Comparison of ENCODE assay signal across 32 cellular contexts in genomic region chr1:187942986-187943385, GRCh38.
A peak's percentile ranks its signal among the peaks of the same experiment; 100 is the strongest.
DNase-seq lines count a peak whose midpoint lies in the region; ATAC-seq, FAIRE-seq and TF ChIP-seq lines count a peak whose summit lies in the region.
"Had no signal": no experiment of that assay in that cellular context is flagged by ENCODE, and none has a peak within 500 bp of the region (broad histone marks: within the 10 kb centered on the region; RNA-seq: fewer than 3 reads in every experiment).

No MANE protein-coding gene starts in this region.

- H4K5ac ChIP-seq in IMR-90 (ENCODE audit: low read depth, low read length) = no peak overlapping the region

- no peak overlapping the region for H3K23ac ChIP-seq in IMR-90 (ENCODE audit: low read depth, low read length)

- no peak overlapping the region for H4K8ac ChIP-seq in IMR-90 (ENCODE audit: low read depth in 2 of 2, low read length in 2 of 2)

- H2BK20ac ChIP-seq in IMR-90 (ENCODE audit: low read depth, low read length) = no peak overlapping the region

- no peak for ATAC-seq in IMR-90 (ENCODE audit: low read depth)
- ATAC-seq in RWPE2 (ENCODE audit: low read depth) = peak; percentile 54
- ATAC-seq in CD4-positive, alpha-beta T cell (ENCODE audit: poor library complexity) = no peak
- ATAC-seq: activated T-cell treated with anti-CD3 and anti-CD28 coated beads, Interleukin-2, amount 50 U/mL, for 72 hours; CD8-positive, alpha-beta T cell; gastroesophageal sphincter had no signal

- dilution Hi-C loops in IMR-90 (cut with HindIII; ENCODE audit: low sequenced_read_pairs, unreplicated experiment) = no loop called here

- in situ Hi-C loops in IMR-90 (cut with MboI; ENCODE audit: low sequenced_read_pairs) = no loop called here

- 88 to 100% methylated on average over 1 to 2 of the region's 4 CpGs for whole genome bisulfite sequencing in IMR-90 (ENCODE audit: extremely low coverage in 2 of 2, insufficient read length in 1 of 2), 2 experiments

- CTCF ChIA-PET in IMR-90 (lab: Yijun Ruan, JAX) = no interaction called here
- CTCF ChIA-PET in CD4-positive, alpha-beta T cell (lab: Charles Lee) = no interaction called here

- no peak overlapping the region for H3K56ac ChIP-seq in IMR-90 (ENCODE audit: extremely low read depth, insufficient read depth, low read length)

- no peak overlapping the region for H3K4me3 Mint-ChIP-seq in CD4-positive, alpha-beta T cell
- no peak overlapping the region for H3K4me3 Mint-ChIP-seq in activated T-cell treated with anti-CD3 and anti-CD28 coated beads, Interleukin-2, amount 50 U/mL, for 24 hours
- H3K4me3 Mint-ChIP-seq: activated T-cell treated with anti-CD3 and anti-CD28 coated beads, Interleukin-2, amount 50 U/mL, for 72 hours; brain; CD8-positive, alpha-beta T cell; nephron; T-helper 1 cell treated with Interleukin-12 subunit alpha and Interleukin-12 subunit beta and Interleukin-4 antibody, amounts not matched to agents 30 μg/mL and 1 μg/mL, for 36 hours had no signal

- H3K14ac ChIP-seq in IMR-90 (replicated peaks; ENCODE audit: low read depth, low read length) = no peak overlapping the region

- H2BK120ac ChIP-seq in IMR-90 (ENCODE audit: low read depth, low read length) = no peak overlapping the region

- DNase-seq in EL (peak; percentile 19), IMR-90 (peak; percentile 29), RWPE2 (ENCODE audit: low spot score) (no peak), iris pigment epithelial cell (ENCODE audit: low read depth) (peak; percentile 24), frontal cortex (ENCODE audit: low spot score in 2 of 2) (no peak)
- DNase-seq in CD4-positive, alpha-beta T cell = no peak
- no peak for DNase-seq in activated T-cell treated with anti-CD3 and anti-CD28 coated beads, Interleukin-2, amount 50 U/mL, for 24 hours
- DNase-seq: activated CD4-positive, alpha-beta T cell treated with anti-CD3 and anti-CD28 coated beads, Interleukin-2, amount 50 U/mL, for 48 hours; activated CD4-positive, CD25-positive, alpha-beta regulatory T cell treated with anti-CD3 and anti-CD28 coated beads, Interleukin-2, amount 50 U/mL, for 72 hours; activated naive CD4-positive, alpha-beta T cell treated with Interleukin-2 at 50 U/mL for 16 hours; activated T-cell treated with anti-CD3 and anti-CD28 coated beads, Interleukin-2, amount 50 U/mL, for 72 hours; adrenal gland; CD8-positive, alpha-beta T cell; DMS 273 treated with DMSO at 0.1 percent for 48 hours; dorsolateral prefrontal cortex; KG1; MM.1S; NCI-H1436; NCI-H2081; NCI-H345; NCI-H69; sigmoid colon; stimulated activated CD4-positive, alpha-beta T cell treated with anti-CD3 and anti-CD28 coated beads, Interleukin-4, amount 100 ng/mL, for 4 hours; transverse colon had no signal

- peaks cover 4% of the 10 kb centered on the region for H3K9me3 Mint-ChIP-seq in CD4-positive, alpha-beta T cell
- peaks cover 21% of the 10 kb centered on the region for H3K9me3 Mint-ChIP-seq in activated T-cell treated with anti-CD3 and anti-CD28 coated beads, Interleukin-2, amount 50 U/mL, for 24 hours

- no peak overlapping the region; the same call in 1 of the 2 replicates for H3K18ac ChIP-seq in IMR-90 (ENCODE audit: low read depth, low read length)

- H3K27ac ChIP-seq in IMR-90 (ENCODE audit: insufficient read depth, low read length) (no peak overlapping the region), RWPE2 (ENCODE audit: poor library complexity, severe bottlenecking) (peak overlapping the region; percentile 6)
- H3K27ac ChIP-seq in CD4-positive, alpha-beta T cell (ENCODE audit: low read depth, low read length) = no peak overlapping the region
- H3K27ac ChIP-seq: adrenal gland, dorsolateral prefrontal cortex, gastroesophageal sphincter, sigmoid colon, SK-N-MC, transverse colon had no signal

- no peaks in the 10 kb centered on the region for H3K4me1 Mint-ChIP-seq in CD4-positive, alpha-beta T cell (ENCODE audit: low read depth)
- H3K4me1 Mint-ChIP-seq in activated T-cell treated with anti-CD3 and anti-CD28 coated beads, Interleukin-2, amount 50 U/mL, for 24 hours (ENCODE audit: low read depth) = no peaks in the 10 kb centered on the region
- H3K4me1 Mint-ChIP-seq: brain, nephron had no signal

- no peak overlapping the region for H3K27ac Mint-ChIP-seq in CD4-positive, alpha-beta T cell
- H3K27ac Mint-ChIP-seq in activated T-cell treated with anti-CD3 and anti-CD28 coated beads, Interleukin-2, amount 50 U/mL, for 24 hours = no peak overlapping the region
- H3K27ac Mint-ChIP-seq: activated T-cell treated with anti-CD3 and anti-CD28 coated beads, Interleukin-2, amount 50 U/mL, for 72 hours; brain; CD8-positive, alpha-beta T cell; nephron; T-helper 1 cell treated with Interleukin-12 subunit alpha and Interleukin-12 subunit beta and Interleukin-4 antibody, amounts not matched to agents 30 μg/mL and 1 μg/mL, for 36 hours had no signal

- H3K4ac ChIP-seq in IMR-90 (ENCODE audit: low read depth, low read length) = no peak overlapping the region

- H3K27me3 ChIP-seq in IMR-90 (ENCODE audit: control insufficient read depth, insufficient read depth, low read length) = no peaks in the 10 kb centered on the region
- no peaks in the 10 kb centered on the region for H3K27me3 ChIP-seq in RWPE2 (ENCODE audit: insufficient read depth, poor library complexity, severe bottlenecking)
- no peaks in the 10 kb centered on the region for H3K27me3 ChIP-seq in CD4-positive, alpha-beta T cell (ENCODE audit: control insufficient read depth, insufficient read depth, low read length)
- H3K27me3 ChIP-seq: adrenal gland, dorsolateral prefrontal cortex, gastroesophageal sphincter, sigmoid colon, transverse colon had no signal

- H4K20me1 ChIP-seq in IMR-90 (ENCODE audit: insufficient read depth, low read length) = no peaks in the 10 kb centered on the region

- H4K91ac ChIP-seq in IMR-90 (ENCODE audit: insufficient read depth, low read depth, low read length) = no peak overlapping the region

- H3K27me3 Mint-ChIP-seq in CD4-positive, alpha-beta T cell = no peaks in the 10 kb centered on the region
- no peaks in the 10 kb centered on the region for H3K27me3 Mint-ChIP-seq in activated T-cell treated with anti-CD3 and anti-CD28 coated beads, Interleukin-2, amount 50 U/mL, for 24 hours

- POLR2A ChIA-PET in IMR-90 (lab: Charles Lee; ENCODE audit: unreplicated experiment) = no interaction called here
- POLR2A ChIA-PET in CD4-positive, alpha-beta T cell (lab: Charles Lee) = no interaction called here

- H3K4me3 ChIP-seq in IMR-90 (ENCODE audit: insufficient read depth, low read depth, low read length) (no peak overlapping the region), RWPE2 (ENCODE audit: severe bottlenecking) (no peak overlapping the region)
- H3K4me3 ChIP-seq: adrenal gland, dorsolateral prefrontal cortex, gastroesophageal sphincter, GM12878, lung, sigmoid colon, SK-N-MC, transverse colon had no signal

- no peak overlapping the region for H2BK5ac ChIP-seq in IMR-90 (ENCODE audit: low read depth, low read length, poor library complexity, severe bottlenecking)

- no peak overlapping the region for H2AK5ac ChIP-seq in IMR-90 (ENCODE audit: low read depth, low read length)

- FAIRE-seq in frontal cortex (lab: Jason Lieb, UNC) = no peak
- FAIRE-seq: H1 had no signal

- H3K4me1 ChIP-seq in IMR-90 (ENCODE audit: control insufficient read depth, insufficient read depth, low read length) (0 out of 2 replicates have a peak, but pooled peaks cover 4% of the 10 kb centered on the region), RWPE2 (ENCODE audit: insufficient read depth, poor library complexity, severe bottlenecking) (peaks cover 4% of the 10 kb centered on the region)
- H3K4me1 ChIP-seq: adrenal gland, gastroesophageal sphincter, sigmoid colon, transverse colon had no signal

- no peak overlapping the region for H3K9ac ChIP-seq in IMR-90 (ENCODE audit: low read depth, low read length)

- no peak overlapping the region for H2AFZ ChIP-seq in IMR-90 (replicated peaks; ENCODE audit: low read length, poor library complexity)

- no peak overlapping the region for H3K4me2 ChIP-seq in IMR-90 (ENCODE audit: low read depth, low read length)

- H3K9me3 ChIP-seq in IMR-90 (ENCODE audit: control insufficient read depth, insufficient read depth, low read length) (no peaks in the 10 kb centered on the region), RWPE2 (ENCODE audit: severe bottlenecking) (peaks cover 8% of the 10 kb centered on the region)
- peaks cover 4% of the 10 kb centered on the region for H3K9me3 ChIP-seq in CD4-positive, alpha-beta T cell (ENCODE audit: control insufficient read depth, low read length)
- H3K9me3 ChIP-seq: adrenal gland had no signal

- no peaks in the 10 kb centered on the region for H3K79me1 ChIP-seq in IMR-90 (ENCODE audit: low read depth in 1 of 2, low read length in 2 of 2)

- H3K36me3 Mint-ChIP-seq in CD4-positive, alpha-beta T cell (ENCODE audit: low read depth) = no peaks in the 10 kb centered on the region
- no peaks in the 10 kb centered on the region for H3K36me3 Mint-ChIP-seq in activated T-cell treated with anti-CD3 and anti-CD28 coated beads, Interleukin-2, amount 50 U/mL, for 24 hours (ENCODE audit: low read depth)
- H3K36me3 Mint-ChIP-seq: brain; CD8-positive, alpha-beta T cell had no signal

- no peak overlapping the region for H2AK9ac ChIP-seq in IMR-90 (replicated peaks; ENCODE audit: low read depth, low read length, poor library complexity)

- no TSS peak for BruUV-seq in IMR-90 (replicated peaks; lab: Mats Ljungman, UMichigan)

- no peak overlapping the region for H2BK15ac ChIP-seq in IMR-90 (ENCODE audit: low read depth, low read length)

- no peaks in the 10 kb centered on the region for H3K9me1 ChIP-seq in IMR-90 (ENCODE audit: insufficient read depth, low read length)

- H3K36me3 ChIP-seq in IMR-90 (ENCODE audit: control insufficient read depth, insufficient read depth, low read length) (no peaks in the 10 kb centered on the region), RWPE2 (ENCODE audit: low read depth) (no peaks in the 10 kb centered on the region)
- H3K36me3 ChIP-seq: adrenal gland, gastroesophageal sphincter, sigmoid colon, transverse colon had no signal

- intact Hi-C loops in IMR-90 (cut with micrococcal nuclease) = no loop called here
- intact Hi-C loops in CD4-positive, alpha-beta T cell (cut with DNase I, micrococcal nuclease) = no loop called here

- TF ChIP-seq CTCF in IMR-90 (conservative IDR thresholded peaks at IDR 0.05; ENCODE audit: low read depth, low read length) (no peak), RWPE2 (IDR thresholded peaks at IDR 0.05; ENCODE audit: poor library complexity, severe bottlenecking) (no peak)
- TF ChIP-seq CTCF in CD4-positive, alpha-beta T cell (IDR thresholded peaks at IDR 0.05) = no peak

- TF ChIP-seq POLR2A in IMR-90 (IDR thresholded peaks at IDR 0.05; ENCODE audit: low read depth, low read length) = no peak

- no peak for TF ChIP-seq RAD21 in IMR-90 (IDR thresholded peaks at IDR 0.05; ENCODE audit: low read length)

TF ChIP-seq in IMR-90, 13 proteins besides CTCF, POLR2A, EP300 and RAD21 (continues in another document):
- TF ChIP-seq BHLHE40 (IDR thresholded peaks at IDR 0.05; ENCODE audit: low read depth, low read length) (no peak), CHD1 (IDR thresholded peaks at IDR 0.05; ENCODE audit: low read depth, low read length) (no peak)

Comparison
In these comparisons a context has a peak if more than half of its experiments do, and no peak if none do; other contexts are left out.
1. DNase-seq: peak in EL (single experiment), IMR-90 (single experiment) and iris pigment epithelial cell (single experiment); none in RWPE2 (single experiment), frontal cortex (0 of 2), CD4-positive, alpha-beta T cell (0 of 10) and activated T-cell treated with anti-CD3 and anti-CD28 coated beads, Interleukin-2, amount 50 U/mL, for 24 hours (single experiment).